ENCODE assay signal across 8 cellular contexts in the genomic region with DNA sequence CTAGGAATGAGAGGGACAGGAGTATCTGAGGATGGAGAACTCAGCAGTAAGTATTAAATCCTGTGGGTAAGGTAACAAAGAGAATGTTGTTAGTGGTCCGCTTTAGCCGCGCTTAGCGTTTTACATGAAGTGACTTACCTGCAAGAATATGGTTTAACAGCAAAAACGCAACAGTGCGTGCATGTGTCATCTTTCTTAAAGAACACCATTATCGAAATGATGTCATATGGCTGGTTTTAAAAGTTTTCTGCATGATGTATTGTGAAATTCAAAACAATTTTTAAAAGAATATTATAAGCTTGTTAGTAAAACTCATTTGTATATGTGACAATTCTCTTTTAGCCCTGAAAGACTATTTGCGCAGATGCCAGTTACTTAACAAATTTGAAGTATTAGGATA. TPM values are rescaled to one million over a fixed set of nuclear protein-coding genes. Genes with fewer than 3 reads are reported as not detected.
DNase-seq lines count a peak whose midpoint lies in the region; ATAC-seq and TF ChIP-seq lines count a peak whose summit lies in the region.

No MANE protein-coding gene starts in this region.

- DNase-seq in GM23248 (peak; percentile 47), RWPE2 (ENCODE audit: low spot score) (no peak), fibroblast of peridontal ligament (ENCODE audit: extremely low read depth) (peak; percentile 28), retinal pigment epithelial cell (ENCODE audit: low read depth) (no peak), putamen (ENCODE audit: low spot score) (no peak)
- DNase-seq in activated CD4-positive, CD25-positive, alpha-beta regulatory T cell (lab: John Stamatoyannopoulos, UW): no peak

- peak overlapping the region; percentile 100; the same call in 1 of the 2 replicates for H2AFZ ChIP-seq in GM23248

- no peaks in the 10 kb centered on the region for H3K36me3 ChIP-seq in GM23248 (ENCODE audit: low read depth)
- peaks cover 38% of the 10 kb centered on the region for H3K36me3 ChIP-seq in RWPE2 (ENCODE audit: low read depth)

- H3K9me3 ChIP-seq in GM23248 (ENCODE audit: low read depth) (no peaks in the 10 kb centered on the region), RWPE2 (ENCODE audit: severe bottlenecking) (no peaks in the 10 kb centered on the region)

- H3K4me1 ChIP-seq in GM23248 (ENCODE audit: insufficient read depth): peaks cover 38% of the 10 kb centered on the region
- H3K4me1 ChIP-seq in RWPE2 (ENCODE audit: insufficient read depth, poor library complexity, severe bottlenecking): peaks cover 25% of the 10 kb centered on the region

- no peaks in the 10 kb centered on the region for H3K9me2 ChIP-seq in GM23248 (ENCODE audit: insufficient read depth)

- in situ Hi-C loops in GM23248 (cut with MboI): no loop called here

- peak overlapping the region; percentile 97 for H3K9ac ChIP-seq in GM23248

- ATAC-seq in RWPE2 (ENCODE audit: low read depth): no peak
- ATAC-seq in HG03432 (IDR thresholded peaks at IDR 0.05; ENCODE audit: unreplicated experiment): no peak
- ATAC-seq in GM21737 (IDR thresholded peaks at IDR 0.05; ENCODE audit: unreplicated experiment): no peak

- no peaks in the 10 kb centered on the region for H3F3A ChIP-seq in GM23248 (ENCODE audit: insufficient read depth)

- H4K20me1 ChIP-seq in GM23248 (ENCODE audit: insufficient read depth): peaks cover 5% of the 10 kb centered on the region; the same call in 1 of the 2 replicates

- peaks cover 75% of the 10 kb centered on the region for H3K79me2 ChIP-seq in GM23248 (ENCODE audit: insufficient read depth)

- no peak for TF ChIP-seq CTCF in RWPE2 (IDR thresholded peaks at IDR 0.05; ENCODE audit: poor library complexity, severe bottlenecking)
- TF ChIP-seq CTCF in retinal pigment epithelial cell (conservative IDR thresholded peaks at IDR 0.05; ENCODE audit: low read depth, low read length): no peak

- H3K27me3 ChIP-seq in GM23248 (replicated peaks; ENCODE audit: insufficient read depth) (no peaks in the 10 kb centered on the region), RWPE2 (ENCODE audit: insufficient read depth, poor library complexity, severe bottlenecking) (no peaks in the 10 kb centered on the region)

- H3K4me3 ChIP-seq in GM23248: peak overlapping the region; percentile 98
- H3K4me3 ChIP-seq in RWPE2 (ENCODE audit: severe bottlenecking): peak overlapping the region; percentile 70
- peak overlapping the region; percentile 70 for H3K4me3 ChIP-seq in retinal pigment epithelial cell (ENCODE audit: low read length)

- 38% methylated on average over 8 of the region's 8 CpGs for WGBS in GM23248 (ENCODE audit: low coverage in 1 of 2, low lambda C conversion rate in 2 of 2, missing lambda C conversion rate in 2 of 2), 2 experiments

- H3K4me2 ChIP-seq in GM23248 (ENCODE audit: unreplicated experiment): peak overlapping the region; percentile 95

- H3K27ac ChIP-seq in GM23248 (no peak overlapping the region), RWPE2 (ENCODE audit: poor library complexity, severe bottlenecking) (peak overlapping the region; percentile 56)

RNA-seq across cellular contexts. Expression of a gene that starts 1.7 kb away (rescaled TPM):
- 17.9 and 36.3 TPM in 2 replicates for total RNA-seq in GM23248 (2014; rRNA removed; shearing (Covaris generic))
- polyA plus RNA-seq in GM23248 (2016; fragmentation: Nextera tagmentation; extraction: Ambion mirVana): 8.4 and 8.6 TPM in 2 replicates

RNA-seq across cellular contexts. Expression of a gene that starts 50.0 kb away (rescaled TPM):
- not detected in 2 replicates for total RNA-seq in GM23248 (2014; rRNA removed; shearing (Covaris generic))
- polyA plus RNA-seq in GM23248 (2016; fragmentation: Nextera tagmentation; extraction: Ambion mirVana): not detected in 2 replicates

Comparison
In these comparisons a context has a peak if more than half of its experiments do, and no peak if none do; other contexts are left out.
1. DNase-seq: peak in GM23248 (single experiment) and fibroblast of peridontal ligament (single experiment); none in RWPE2 (single experiment), retinal pigment epithelial cell (single experiment), activated CD4-positive, CD25-positive, alpha-beta regulatory T cell (0 of 4) and putamen (single experiment).
2. Peak in every context shown above with its lines, with median percentiles within 50 percentile points of each other: H3K4me3 ChIP-seq.